In genomic region chr19:13091400-13092161, GRCh38 we compare ENCODE assay signal across 11 cellular contexts. TPM values are rescaled to one million over a fixed set of nuclear protein-coding genes. Genes with fewer than 3 reads are reported as not detected.
DNase-seq lines count a peak whose midpoint lies in the region; ATAC-seq, FAIRE-seq and TF ChIP-seq lines count a peak whose summit lies in the region.
"Had no signal": no experiment of that assay in that cellular context is flagged by ENCODE, and none has a peak within 500 bp of the region (broad histone marks: within the 10 kb centered on the region; RNA-seq: fewer than 3 reads in every experiment).

No MANE protein-coding gene starts in this region.

- peak overlapping the region in 1 of 2 experiments; percentile 30 for H3K4ac ChIP-seq in mesenchymal stem cell (ENCODE audit: low read depth in 1 of 2, low read length in 2 of 2)

- no peak overlapping the region for H3K4me3 ChIP-seq in endothelial cell of umbilical vein (replicated peaks in 1 of 3; ENCODE audit: insufficient read depth in 1 of 3, low read depth in 1 of 3, low read length in 3 of 3)
- no peak overlapping the region for H3K4me3 ChIP-seq in mesenchymal stem cell (ENCODE audit: insufficient read depth in 1 of 2, low read depth in 1 of 2, low read length in 2 of 2)

- dilution Hi-C loops in endothelial cell of umbilical vein (cut with MboI; ENCODE audit: extremely low pct_ligation_motif_present, low sequenced_read_pairs), result no loop called here

- H3K36me3 ChIP-seq in endothelial cell of umbilical vein (ENCODE audit: control insufficient read depth in 2 of 2, extremely low read depth in 1 of 2, insufficient read depth in 2 of 2, low read length in 2 of 2), result no peaks in the 10 kb centered on the region
- H3K36me3 ChIP-seq in mesenchymal stem cell (ENCODE audit: control insufficient read depth in 1 of 2, insufficient read depth in 2 of 2, low read depth in 1 of 2, low read length in 2 of 2), result peaks cover 0 to 70% of the 10 kb centered on the region in 2 experiments

- no peaks in the 10 kb centered on the region for H3K9me1 ChIP-seq in endothelial cell of umbilical vein (replicated peaks; ENCODE audit: control insufficient read depth, extremely low read depth, insufficient read depth, low read length)

- no peaks in the 10 kb centered on the region for H3K9me3 Mint-ChIP-seq in progenitor cell of endocrine pancreas (ENCODE audit: low read depth)
- H3K9me3 Mint-ChIP-seq: neural crest cell had no signal

- H3K14ac ChIP-seq in mesenchymal stem cell (ENCODE audit: low read length in 2 of 2), result peak overlapping the region in 1 of 2 experiments; percentile 1

- no peaks in the 10 kb centered on the region for H4K20me1 ChIP-seq in endothelial cell of umbilical vein (replicated peaks; ENCODE audit: control insufficient read depth, extremely low read depth, insufficient read depth, low read length)

- H3K4me3 Mint-ChIP-seq in progenitor cell of endocrine pancreas (ENCODE audit: low read depth), result no peak overlapping the region
- H3K4me3 Mint-ChIP-seq: B cell, neural crest cell had no signal

- H3K36me3 Mint-ChIP-seq in progenitor cell of endocrine pancreas (ENCODE audit: insufficient read depth), result no peaks in the 10 kb centered on the region

- H3K9ac ChIP-seq in endothelial cell of umbilical vein (replicated peaks; ENCODE audit: extremely low read depth, insufficient read depth, low read length) (peak overlapping the region; percentile 22), mesenchymal stem cell (ENCODE audit: low read length) (peak overlapping the region; percentile 59)

- WGBS in mesenchymal stem cell, result 27% methylated on average over 25 of the region's 25 CpGs

- no peak overlapping the region for H2AK5ac ChIP-seq in mesenchymal stem cell (ENCODE audit: low read length, severe bottlenecking)

- POLR2A ChIA-PET in endothelial cell of umbilical vein (lab: Charles Lee), result interaction anchor here (0.7 kb wide), 1 partner anchor 126 kb away, joined by 3 read pairs; no protein-coding TSS in a partner anchor

- H3K9me3 ChIP-seq in endothelial cell of umbilical vein (replicated peaks; ENCODE audit: control insufficient read depth, insufficient read depth, low read length), result no peaks in the 10 kb centered on the region
- no peaks in the 10 kb centered on the region for H3K9me3 ChIP-seq in mesenchymal stem cell (ENCODE audit: control insufficient read depth, low read length)

- intact Hi-C loops in endothelial cell of umbilical vein (cut with micrococcal nuclease), result loop anchor here (5.0 kb wide), 2 partner anchors 39 to 59 kb away; no protein-coding TSS in a partner anchor

- no peak overlapping the region for H2BK15ac ChIP-seq in mesenchymal stem cell (ENCODE audit: low read depth, poor library complexity, severe bottlenecking)

- peaks cover 5% of the 10 kb centered on the region for H3K4me1 Mint-ChIP-seq in progenitor cell of endocrine pancreas (ENCODE audit: low read depth)

- H2BK120ac ChIP-seq in mesenchymal stem cell (ENCODE audit: low read depth, low read length), result no peak overlapping the region

- BruUV-seq in endothelial cell of umbilical vein (replicated peaks; lab: Mats Ljungman, UMichigan), result no TSS peak

- peak overlapping the region; percentile 28 for H3K27ac ChIP-seq in endothelial cell of umbilical vein (ENCODE audit: insufficient read depth, low read depth, low read length)
- peak overlapping the region; percentile 20 for H3K27ac ChIP-seq in mesenchymal stem cell (ENCODE audit: low read length, poor library complexity, severe bottlenecking)

- peak overlapping the region; percentile 67 for H2BK5ac ChIP-seq in mesenchymal stem cell (ENCODE audit: low read depth, low read length, poor library complexity, severe bottlenecking)

- H2AFZ ChIP-seq in endothelial cell of umbilical vein (ENCODE audit: low read depth, low read length), result peak overlapping the region; percentile 29
- no peak overlapping the region for H2AFZ ChIP-seq in mesenchymal stem cell (ENCODE audit: low read depth, low read length)

- peaks cover 73% of the 10 kb centered on the region for H3K27me3 Mint-ChIP-seq in progenitor cell of endocrine pancreas
- H3K27me3 Mint-ChIP-seq: B cell had no signal

- H2BK12ac ChIP-seq in mesenchymal stem cell (ENCODE audit: low read length in 2 of 2), result peak overlapping the region in 1 of 2 experiments; percentile 45

- H3K27ac Mint-ChIP-seq in progenitor cell of endocrine pancreas, result no peak overlapping the region
- H3K27ac Mint-ChIP-seq: B cell had no signal

- no peaks in the 10 kb centered on the region for H3K27me3 ChIP-seq in endothelial cell of umbilical vein (ENCODE audit: control insufficient read depth in 2 of 2, insufficient read depth in 2 of 2, low read length in 2 of 2)
- H3K27me3 ChIP-seq in mesenchymal stem cell (ENCODE audit: control insufficient read depth in 1 of 2, insufficient read depth in 1 of 2, low read length in 2 of 2), result peaks cover 0 to 38% of the 10 kb centered on the region in 2 experiments

- peak overlapping the region; percentile 5 for H4K8ac ChIP-seq in mesenchymal stem cell (ENCODE audit: low read length)

- no peaks in the 10 kb centered on the region for H3K79me2 ChIP-seq in endothelial cell of umbilical vein (ENCODE audit: control insufficient read depth, insufficient read depth, low read length)

- no peak for TF ChIP-seq POLR2A in endothelial cell of umbilical vein (IDR thresholded peaks at IDR 0.05; ENCODE audit: low read depth, low read length)

- peak; percentile 38 for DNase-seq in NCI-H82 (lab: John Stamatoyannopoulos, UW)
- DNase-seq in NCI-H82 treated with DMSO at 0.1 percent for 48 hours (lab: John Stamatoyannopoulos, UW; ENCODE audit: unreplicated experiment), result no peak
- DNase-seq in endothelial cell of umbilical vein (ENCODE audit: low read depth, low spot score), result peak; percentile 93
- DNase-seq in mesenchymal stem cell, result peak; percentile 79
- DNase-seq in ureter (ENCODE audit: low spot score), result peak; percentile 66
- DNase-seq in progenitor cell of endocrine pancreas (ENCODE audit: low spot score, unreplicated experiment), result no peak
- DNase-seq: activated T-cell treated with anti-CD3 and anti-CD28 coated beads for 4 hours had no signal

- TF ChIP-seq CTCF in endothelial cell of umbilical vein (IDR thresholded peaks at IDR 0.05; ENCODE audit: extremely low read depth in 1 of 2, insufficient read depth in 1 of 2, low read depth in 1 of 2, low read length in 2 of 2) (no peak), progenitor cell of endocrine pancreas (IDR thresholded peaks at IDR 0.05; ENCODE audit: unreplicated experiment) (no peak)

- H3K4me1 ChIP-seq in endothelial cell of umbilical vein (ENCODE audit: control insufficient read depth, extremely low read depth, insufficient read depth, low read length), result peaks cover 31% of the 10 kb centered on the region
- peaks cover 46% of the 10 kb centered on the region for H3K4me1 ChIP-seq in mesenchymal stem cell (ENCODE audit: control insufficient read depth, insufficient read depth, low read depth, low read length)

- peak overlapping the region; percentile 5 for H4K91ac ChIP-seq in mesenchymal stem cell (ENCODE audit: low read length)

- no peaks in the 10 kb centered on the region for H3K79me1 ChIP-seq in mesenchymal stem cell (replicated peaks; ENCODE audit: low read length, poor library complexity, severe bottlenecking)

- H3K4me2 ChIP-seq in endothelial cell of umbilical vein (ENCODE audit: insufficient read depth, low read length) (no peak overlapping the region), mesenchymal stem cell (ENCODE audit: low read length, poor library complexity, severe bottlenecking) (peak overlapping the region; percentile 39)

- peak overlapping the region; percentile 16 to 69 for H3K18ac ChIP-seq in mesenchymal stem cell (ENCODE audit: low read depth in 1 of 2, low read length in 2 of 2)

- ATAC-seq in GM18868 (IDR thresholded peaks at IDR 0.05; ENCODE audit: unreplicated experiment) (no peak), HG02571 (IDR thresholded peaks at IDR 0.05; ENCODE audit: unreplicated experiment) (no peak)

- CTCF ChIA-PET in endothelial cell of umbilical vein (lab: Charles Lee), result interaction anchor here (0.6 to 8.5 kb wide), 8 partner anchors 10 to 126 kb away, joined by 3 to 543 read pairs (median 8); no protein-coding TSS in a partner anchor

- H3K23ac ChIP-seq in mesenchymal stem cell (ENCODE audit: low read length in 2 of 2), result no peak overlapping the region

- no peak for FAIRE-seq in endothelial cell of umbilical vein (lab: Jason Lieb, UNC)

RNA-seq across cellular contexts. Expression of gene LYL1, which starts 11.1 kb away (rescaled TPM):
- total RNA-seq in endothelial cell of umbilical vein (74.4 and 91.5 TPM in 2 replicates), ureter (3.0 TPM), progenitor cell of endocrine pancreas (0.47 and 0.50 TPM in 2 replicates)
- polyA plus RNA-seq in endothelial cell of umbilical vein, result 87.3 and 141 TPM in 2 replicates
- 40.8 and 60.9 TPM in 2 replicates for polyA plus RNA-seq in endothelial cell of umbilical vein (2011; cell fraction: cytosol; rRNA removed)
- polyA plus RNA-seq in endothelial cell of umbilical vein (2011; cell fraction: nucleus; rRNA removed), result 42.5 and 44.4 TPM in 2 replicates
- 47.3 and 75.1 TPM in 2 replicates for polyA plus RNA-seq in endothelial cell of umbilical vein (2012)
- polyA minus RNA-seq in endothelial cell of umbilical vein, result 16.2 and 18.2 TPM in 2 replicates
- polyA minus RNA-seq in endothelial cell of umbilical vein (2011; cell fraction: cytosol; rRNA and poly(A)+ RNA removed), result not detected
- 9.0 and 18.8 TPM in 2 replicates for polyA minus RNA-seq in endothelial cell of umbilical vein (2011; cell fraction: nucleus; rRNA and poly(A)+ RNA removed)
- polyA plus RNA-seq in mesenchymal stem cell (2013, experiment 1 of 2), result 0.68 TPM
- 0.79 TPM for polyA plus RNA-seq in mesenchymal stem cell (2013, experiment 2 of 2)

RNA-seq across cellular contexts. Expression of gene TRMT1, which starts 25.0 kb away (rescaled TPM):
- 42.2 and 53.0 TPM in 2 replicates for total RNA-seq in endothelial cell of umbilical vein
- 46.3 and 60.5 TPM in 2 replicates for polyA plus RNA-seq in endothelial cell of umbilical vein
- polyA plus RNA-seq in endothelial cell of umbilical vein (2011; cell fraction: cytosol; rRNA removed), result 25.5 and 32.2 TPM in 2 replicates
- 235 and 243 TPM in 2 replicates for polyA plus RNA-seq in endothelial cell of umbilical vein (2011; cell fraction: nucleus; rRNA removed)
- polyA plus RNA-seq in endothelial cell of umbilical vein (2012), result 39.6 and 42.8 TPM in 2 replicates
- polyA minus RNA-seq in endothelial cell of umbilical vein, result 26.5 and 37.9 TPM in 2 replicates
- polyA minus RNA-seq in endothelial cell of umbilical vein (2011; cell fraction: cytosol; rRNA and poly(A)+ RNA removed), result 37.0 TPM
- 27.6 and 47.5 TPM in 2 replicates for polyA minus RNA-seq in endothelial cell of umbilical vein (2011; cell fraction: nucleus; rRNA and poly(A)+ RNA removed)
- polyA plus RNA-seq in mesenchymal stem cell (2013, experiment 1 of 2), result 20.0 TPM
- 16.9 TPM for polyA plus RNA-seq in mesenchymal stem cell (2013, experiment 2 of 2)
- 54.6 TPM for total RNA-seq in ureter
- 51.5 and 52.4 TPM in 2 replicates for total RNA-seq in progenitor cell of endocrine pancreas

RNA-seq across cellular contexts. Expression of gene NACC1, which starts 26.5 kb away (rescaled TPM):
- 95.4 and 97.6 TPM in 2 replicates for total RNA-seq in endothelial cell of umbilical vein
- polyA plus RNA-seq in endothelial cell of umbilical vein, result 120 and 198 TPM in 2 replicates
- polyA plus RNA-seq in endothelial cell of umbilical vein (2011; cell fraction: cytosol; rRNA removed), result 80.0 and 100 TPM in 2 replicates
- polyA plus RNA-seq in endothelial cell of umbilical vein (2011; cell fraction: nucleus; rRNA removed), result 54.7 and 78.0 TPM in 2 replicates
- 38.9 and 59.8 TPM in 2 replicates for polyA plus RNA-seq in endothelial cell of umbilical vein (2012)
- 80.5 and 91.7 TPM in 2 replicates for polyA minus RNA-seq in endothelial cell of umbilical vein
- polyA minus RNA-seq in endothelial cell of umbilical vein (2011; cell fraction: cytosol; rRNA and poly(A)+ RNA removed), result 98.0 TPM
- polyA minus RNA-seq in endothelial cell of umbilical vein (2011; cell fraction: nucleus; rRNA and poly(A)+ RNA removed), result 19.5 and 40.5 TPM in 2 replicates
- polyA plus RNA-seq in mesenchymal stem cell (2013, experiment 1 of 2), result 82.1 TPM
- polyA plus RNA-seq in mesenchymal stem cell (2013, experiment 2 of 2), result 85.0 TPM
- total RNA-seq in ureter, result 57.0 TPM
- 92.3 and 103 TPM in 2 replicates for total RNA-seq in progenitor cell of endocrine pancreas

RNA-seq across cellular contexts. Expression of gene STX10, which starts 58.6 kb away (rescaled TPM):
- 63.1 and 67.9 TPM in 2 replicates for total RNA-seq in endothelial cell of umbilical vein
- polyA plus RNA-seq in endothelial cell of umbilical vein, result 89.6 and 91.6 TPM in 2 replicates
- polyA plus RNA-seq in endothelial cell of umbilical vein (2011; cell fraction: cytosol; rRNA removed), result 73.4 and 87.2 TPM in 2 replicates
- 114 and 131 TPM in 2 replicates for polyA plus RNA-seq in endothelial cell of umbilical vein (2011; cell fraction: nucleus; rRNA removed)
- polyA plus RNA-seq in endothelial cell of umbilical vein (2012), result 49.2 and 49.9 TPM in 2 replicates
- 48.5 and 105 TPM in 2 replicates for polyA minus RNA-seq in endothelial cell of umbilical vein
- 46.1 TPM for polyA minus RNA-seq in endothelial cell of umbilical vein (2011; cell fraction: cytosol; rRNA and poly(A)+ RNA removed)
- 14.1 and 22.6 TPM in 2 replicates for polyA minus RNA-seq in endothelial cell of umbilical vein (2011; cell fraction: nucleus; rRNA and poly(A)+ RNA removed)
- polyA plus RNA-seq in mesenchymal stem cell (2013, experiment 1 of 2), result 50.2 TPM
- polyA plus RNA-seq in mesenchymal stem cell (2013, experiment 2 of 2), result 53.2 TPM
- 37.3 TPM for total RNA-seq in ureter
- total RNA-seq in progenitor cell of endocrine pancreas, result 49.2 and 55.9 TPM in 2 replicates

RNA-seq across cellular contexts. Expression of gene IER2, which starts 58.6 kb away (rescaled TPM):
- 81.6 and 97.0 TPM in 2 replicates for total RNA-seq in endothelial cell of umbilical vein
- polyA plus RNA-seq in endothelial cell of umbilical vein, result 55.2 and 60.6 TPM in 2 replicates
- 36.0 and 59.9 TPM in 2 replicates for polyA plus RNA-seq in endothelial cell of umbilical vein (2011; cell fraction: cytosol; rRNA removed)
- polyA plus RNA-seq in endothelial cell of umbilical vein (2011; cell fraction: nucleus; rRNA removed), result 82.2 and 90.1 TPM in 2 replicates
- polyA plus RNA-seq in endothelial cell of umbilical vein (2012), result 45.4 and 53.7 TPM in 2 replicates
- polyA minus RNA-seq in endothelial cell of umbilical vein, result 12.2 and 13.6 TPM in 2 replicates
- polyA minus RNA-seq in endothelial cell of umbilical vein (2011; cell fraction: cytosol; rRNA and poly(A)+ RNA removed), result 37.5 TPM
- 15.8 and 48.0 TPM in 2 replicates for polyA minus RNA-seq in endothelial cell of umbilical vein (2011; cell fraction: nucleus; rRNA and poly(A)+ RNA removed)
- 135 TPM for polyA plus RNA-seq in mesenchymal stem cell (2013, experiment 1 of 2)
- polyA plus RNA-seq in mesenchymal stem cell (2013, experiment 2 of 2), result 129 TPM
- total RNA-seq in ureter, result 94.0 TPM
- total RNA-seq in progenitor cell of endocrine pancreas, result 88.4 and 93.4 TPM in 2 replicates

Comparison
In these comparisons a context has a peak if more than half of its experiments do, and no peak if none do; other contexts are left out.
1. DNase-seq: peak in NCI-H82 (single experiment), endothelial cell of umbilical vein (single experiment), mesenchymal stem cell (single experiment) and ureter (single experiment); none in NCI-H82 treated with DMSO at 0.1 percent for 48 hours (single experiment) and progenitor cell of endocrine pancreas (single experiment).
2. RNA of gene LYL1, which starts 11.1 kb away (total RNA-seq): 74.4 to 91.5 TPM in endothelial cell of umbilical vein; 3.0 TPM in ureter (single experiment) and 0.47 to 0.50 TPM in progenitor cell of endocrine pancreas; every median in the first group is over 10 times any median in the second.